Comparison of ENCODE assay signal across 2 cellular contexts in the genomic region with DNA sequence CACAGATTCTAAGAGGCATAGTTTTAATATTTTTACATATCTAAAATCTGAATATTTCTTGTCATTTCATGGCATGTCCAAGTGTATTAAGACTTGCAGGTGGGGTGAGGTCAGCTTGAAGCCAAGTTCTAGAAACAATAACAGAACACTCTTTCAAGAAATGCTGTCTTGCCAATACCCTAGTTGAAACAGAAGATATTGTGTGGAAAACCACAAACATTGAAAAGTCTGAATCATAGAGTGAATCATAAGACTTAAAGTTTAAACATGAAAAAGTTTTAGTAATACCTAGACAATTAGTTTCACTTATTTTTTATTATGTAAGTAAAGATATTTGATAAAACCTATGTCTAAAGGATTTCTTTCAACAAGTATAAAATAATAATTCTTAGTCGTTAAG.
TF ChIP-seq lines count a peak whose summit lies in the region.

No MANE protein-coding gene starts in this region.

TF ChIP-seq in SK-N-SH, 30 proteins besides CTCF, POLR2A, EP300 and RAD21 (continued from another document):
- TF ChIP-seq, protein P1, sequence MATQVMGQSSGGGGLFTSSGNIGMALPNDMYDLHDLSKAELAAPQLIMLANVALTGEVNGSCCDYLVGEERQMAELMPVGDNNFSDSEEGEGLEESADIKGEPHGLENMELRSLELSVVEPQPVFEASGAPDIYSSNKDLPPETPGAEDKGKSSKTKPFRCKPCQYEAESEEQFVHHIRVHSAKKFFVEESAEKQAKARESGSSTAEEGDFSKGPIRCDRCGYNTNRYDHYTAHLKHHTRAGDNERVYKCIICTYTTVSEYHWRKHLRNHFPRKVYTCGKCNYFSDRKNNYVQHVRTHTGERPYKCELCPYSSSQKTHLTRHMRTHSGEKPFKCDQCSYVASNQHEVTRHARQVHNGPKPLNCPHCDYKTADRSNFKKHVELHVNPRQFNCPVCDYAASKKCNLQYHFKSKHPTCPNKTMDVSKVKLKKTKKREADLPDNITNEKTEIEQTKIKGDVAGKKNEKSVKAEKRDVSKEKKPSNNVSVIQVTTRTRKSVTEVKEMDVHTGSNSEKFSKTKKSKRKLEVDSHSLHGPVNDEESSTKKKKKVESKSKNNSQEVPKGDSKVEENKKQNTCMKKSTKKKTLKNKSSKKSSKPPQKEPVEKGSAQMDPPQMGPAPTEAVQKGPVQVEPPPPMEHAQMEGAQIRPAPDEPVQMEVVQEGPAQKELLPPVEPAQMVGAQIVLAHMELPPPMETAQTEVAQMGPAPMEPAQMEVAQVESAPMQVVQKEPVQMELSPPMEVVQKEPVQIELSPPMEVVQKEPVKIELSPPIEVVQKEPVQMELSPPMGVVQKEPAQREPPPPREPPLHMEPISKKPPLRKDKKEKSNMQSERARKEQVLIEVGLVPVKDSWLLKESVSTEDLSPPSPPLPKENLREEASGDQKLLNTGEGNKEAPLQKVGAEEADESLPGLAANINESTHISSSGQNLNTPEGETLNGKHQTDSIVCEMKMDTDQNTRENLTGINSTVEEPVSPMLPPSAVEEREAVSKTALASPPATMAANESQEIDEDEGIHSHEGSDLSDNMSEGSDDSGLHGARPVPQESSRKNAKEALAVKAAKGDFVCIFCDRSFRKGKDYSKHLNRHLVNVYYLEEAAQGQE (IDR thresholded peaks at IDR 0.05; ENCODE audit: low read depth, low read length), result no peak
- TF ChIP-seq ELF1 (IDR thresholded peaks at IDR 0.05), result no peak
- TF ChIP-seq GABPA (IDR thresholded peaks at IDR 0.05; ENCODE audit: low read depth), result no peak
- no peak for TF ChIP-seq FOXM1 (IDR thresholded peaks at IDR 0.05; ENCODE audit: low read depth)

TF ChIP-seq in SK-N-SH treated with all-trans-retinoic acid at 6 μM for 48 hours, 23 proteins besides CTCF, POLR2A, EP300 and RAD21 (continued from another document):
- TF ChIP-seq ZNF565 (CRISPR knock-in tag; conservative IDR thresholded peaks at IDR 0.05; ENCODE audit: low read depth) (no peak), RARB (CRISPR knock-in tag; IDR thresholded peaks at IDR 0.05) (no peak), TCF4 (CRISPR knock-in tag; IDR thresholded peaks at IDR 0.05; ENCODE audit: borderline replicate concordance) (no peak), ARNTL (CRISPR knock-in tag; IDR thresholded peaks at IDR 0.05; ENCODE audit: borderline replicate concordance, low read depth) (no peak), ESRRG (CRISPR knock-in tag; IDR thresholded peaks at IDR 0.05) (no peak), ZFP3 (CRISPR knock-in tag; IDR thresholded peaks at IDR 0.05) (no peak), ZFP30 (CRISPR knock-in tag; IDR thresholded peaks at IDR 0.05) (no peak)
